31 cellular contexts compared by ENCODE assay signal in genomic region chr7:64613653-64614052, GRCh38.
"Had no signal": no experiment of that assay in that cellular context is flagged by ENCODE, and none has a peak within 500 bp of the region (broad histone marks: within the 10 kb centered on the region; RNA-seq: fewer than 3 reads in every experiment).

No MANE protein-coding gene starts in this region.

- H3K27me3 ChIP-seq: adrenal gland, body of pancreas, brain microvascular endothelial cell, breast epithelium had no signal

- H3K27ac ChIP-seq: adrenal gland, body of pancreas, brain microvascular endothelial cell, breast epithelium, VCaP had no signal

- H3K4me3 ChIP-seq: adrenal gland, body of pancreas, breast epithelium had no signal

- H3K4me1 ChIP-seq: adrenal gland, body of pancreas, breast epithelium had no signal

- H3K36me3 ChIP-seq: adrenal gland, brain microvascular endothelial cell, breast epithelium had no signal

- ATAC-seq: activated CD8-positive, alpha-beta T cell treated with anti-CD3 and anti-CD28 coated beads for 36 hours; activated T-cell treated with anti-CD3 and anti-CD28 coated beads, Interleukin-2, amount 50 U/mL, for 4 hours; activated T-cell treated with anti-CD3 and anti-CD28 coated beads, Interleukin-2, amount 50 U/mL, for 72 hours; activated T-helper 17 cell treated with anti-CD3 and anti-CD28 coated beads, Interleukin-2, amount 50 U/mL, for 72 hours; body of pancreas; T-cell; T-helper 17 cell had no signal

- H3K9me3 ChIP-seq: adrenal gland, body of pancreas had no signal

- DNase-seq: activated B cell treated with CpG ODN at 0.5 μM for 24 hours; activated CD4-positive, alpha-beta memory T cell treated with anti-CD3 and anti-CD28 coated beads for 36 hours; activated CD4-positive, alpha-beta T cell treated with anti-CD3 and anti-CD28 coated beads for 4 hours; activated CD4-positive, alpha-beta T cell treated with anti-CD3 and anti-CD28 coated beads, Interleukin-2, amount 10 ng/mL, durations not matched to agents 24 days and 14 days; activated CD4-positive, alpha-beta T cell treated with anti-CD3 and anti-CD28 coated beads, Interleukin-2, amount 50 U/mL, for 1 hour; activated CD4-positive, alpha-beta T cell treated with anti-CD3 and anti-CD28 coated beads, Interleukin-2, amount 50 U/mL, for 4 hours; activated CD4-positive, CD25-positive, alpha-beta regulatory T cell treated with anti-CD3 and anti-CD28 coated beads, Interleukin-2, amount 50 U/mL, for 72 hours; activated CD8-positive, alpha-beta memory T cell treated with anti-CD3 and anti-CD28 coated beads, Interleukin-2, amount 50 U/mL, for 4 hours; activated CD8-positive, alpha-beta T cell treated with anti-CD3 and anti-CD28 coated beads for 36 hours; activated effector memory CD4-positive, alpha-beta T cell treated with anti-CD3 and anti-CD28 coated beads, Interleukin-2, amount 50 U/mL, for 16 hours; activated gamma-delta T cell treated with Interleukin-2 at 50 U/mL for 16 hours; activated naive CD4-positive, alpha-beta T cell; activated naive CD4-positive, alpha-beta T cell treated with anti-CD3 and anti-CD28 coated beads for 36 hours; activated naive CD4-positive, alpha-beta T cell treated with anti-CD3 and anti-CD28 coated beads, Interleukin-2, amount 50 U/mL, for 16 hours; activated naive CD8-positive, alpha-beta T cell treated with anti-CD3 and anti-CD28 coated beads for 36 hours; activated T-cell treated with anti-CD3 and anti-CD28 coated beads for 4 hours; activated T-cell treated with anti-CD3 and anti-CD28 coated beads, Interleukin-2, amount 50 U/mL, for 1 hour; activated T-cell treated with anti-CD3 and anti-CD28 coated beads, Interleukin-2, amount 50 U/mL, for 4 hours; activated T-cell treated with anti-CD3 and anti-CD28 coated beads, Interleukin-2, amount 50 U/mL, for 72 hours; adrenal gland; amniotic stem cell; aorta; body of pancreas; brain microvascular endothelial cell; central memory CD4-positive, alpha-beta T cell; T-cell; T-helper 17 cell; T1000 had no signal
